Comparison of ENCODE assay signal across 20 cellular contexts in the genomic region with DNA sequence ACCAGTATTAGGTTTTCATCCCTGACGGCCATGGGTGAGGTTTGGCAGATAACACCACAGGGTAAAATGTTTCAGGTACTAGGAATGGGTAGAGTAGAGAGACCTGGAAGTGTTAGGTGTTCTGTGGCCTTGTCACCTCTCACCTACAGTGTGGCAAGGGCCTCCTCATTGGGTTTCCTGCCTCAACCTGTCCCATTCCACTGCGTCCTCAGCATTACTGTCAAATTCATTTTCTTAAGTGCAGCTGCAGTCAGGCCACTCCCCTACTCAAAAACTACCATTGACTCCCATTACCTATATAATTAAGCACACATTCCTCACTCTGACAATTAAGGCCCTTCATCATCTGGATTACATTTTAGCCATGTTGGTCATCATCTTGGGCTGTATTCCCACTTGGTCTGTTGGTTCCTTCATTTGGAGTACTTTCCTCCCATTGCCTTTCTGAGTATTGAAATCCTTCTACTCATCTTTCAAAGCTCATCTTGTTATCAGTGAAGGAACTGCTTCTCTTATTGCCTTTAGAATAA.
A peak's percentile ranks its signal among the peaks of the same experiment; 100 is the strongest.
DNase-seq lines count a peak whose midpoint lies in the region; ATAC-seq and TF ChIP-seq lines count a peak whose summit lies in the region.
"Had no signal": no experiment of that assay in that cellular context is flagged by ENCODE, and none has a peak within 500 bp of the region (broad histone marks: within the 10 kb centered on the region; RNA-seq: fewer than 3 reads in every experiment).

No MANE protein-coding gene starts in this region.

- H3K9me3 ChIP-seq in heart right ventricle = no peaks in the 10 kb centered on the region
- no peaks in the 10 kb centered on the region for H3K9me3 ChIP-seq in heart left ventricle
- no peaks in the 10 kb centered on the region for H3K9me3 ChIP-seq in aorta (ENCODE audit: control insufficient read depth, low read length)
- no peaks in the 10 kb centered on the region for H3K9me3 ChIP-seq in vagina

- H3K36me3 Mint-ChIP-seq in activated T-helper 17 cell treated with anti-CD3 and anti-CD28 coated beads, Interleukin-2, amount 50 U/mL, for 72 hours (ENCODE audit: low read depth) = peaks cover 99% of the 10 kb centered on the region
- H3K36me3 Mint-ChIP-seq in mesothelial cell of epicardium = peaks cover 39% of the 10 kb centered on the region

- no peak for TF ChIP-seq POLR2A in heart left ventricle (IDR thresholded peaks at IDR 0.05)
- TF ChIP-seq POLR2A in vagina (IDR thresholded peaks at IDR 0.05) = no peak

- no peak overlapping the region for H3K4me3 Mint-ChIP-seq in activated T-helper 17 cell treated with anti-CD3 and anti-CD28 coated beads, Interleukin-2, amount 50 U/mL, for 72 hours
- H3K4me3 Mint-ChIP-seq in mesothelial cell of epicardium = no peak overlapping the region
- H3K4me3 Mint-ChIP-seq: CD4-positive, alpha-beta memory T cell; naive thymus-derived CD8-positive, alpha-beta T cell; stimulated activated naive CD8-positive, alpha-beta T cell treated with anti-CD3 and anti-CD28 coated beads, Interleukin-15, amount 100 ng/mL, for 72 hours had no signal

- H3K36me3 ChIP-seq in heart right ventricle (peaks cover 0 to 100% (median 50%) of the 10 kb centered on the region in 9 donors), heart left ventricle (peaks cover 0 to 100% (median 94%) of the 10 kb centered on the region in 9 donors), aorta (ENCODE audit: control insufficient read depth in 1 of 2, insufficient read depth in 2 of 2, low read length in 1 of 2) (peaks cover 4 to 8% of the 10 kb centered on the region in 2 donors), vagina (peaks cover 5 to 64% of the 10 kb centered on the region in 2 donors)

- no peaks in the 10 kb centered on the region for H3K27me3 ChIP-seq in heart right ventricle
- no peaks in the 10 kb centered on the region for H3K27me3 ChIP-seq in heart left ventricle
- H3K27me3 ChIP-seq in aorta (ENCODE audit: control insufficient read depth in 1 of 2, insufficient read depth in 2 of 2, low read length in 1 of 2) = no peaks in the 10 kb centered on the region
- H3K27me3 ChIP-seq in vagina = no peaks in the 10 kb centered on the region

- H3K27ac Mint-ChIP-seq in activated T-helper 17 cell treated with anti-CD3 and anti-CD28 coated beads, Interleukin-2, amount 50 U/mL, for 72 hours = peak overlapping the region; percentile 14
- H3K27ac Mint-ChIP-seq in mesothelial cell of epicardium = peak overlapping the region; percentile 55

- peaks cover 0 to 7% (median 0%) of the 10 kb centered on the region in 9 donors for H3K4me1 ChIP-seq in heart right ventricle
- H3K4me1 ChIP-seq in heart left ventricle = peaks cover 0 to 21% (median 0%) of the 10 kb centered on the region in 12 donors
- H3K4me1 ChIP-seq in aorta (ENCODE audit: control insufficient read depth in 1 of 2, insufficient read depth in 2 of 2, low read length in 2 of 2) = no peaks in the 10 kb centered on the region
- no peaks in the 10 kb centered on the region for H3K4me1 ChIP-seq in vagina
- H3K4me1 ChIP-seq: parathyroid adenoma had no signal

- H3K9me3 Mint-ChIP-seq in activated T-helper 17 cell treated with anti-CD3 and anti-CD28 coated beads, Interleukin-2, amount 50 U/mL, for 72 hours = no peaks in the 10 kb centered on the region
- no peaks in the 10 kb centered on the region for H3K9me3 Mint-ChIP-seq in mesothelial cell of epicardium
- H3K9me3 Mint-ChIP-seq: CD4-positive, alpha-beta memory T cell; naive thymus-derived CD8-positive, alpha-beta T cell; stimulated activated naive CD8-positive, alpha-beta T cell treated with anti-CD3 and anti-CD28 coated beads, Interleukin-15, amount 100 ng/mL, for 72 hours had no signal

- H3K4me3 ChIP-seq in heart right ventricle (no peak overlapping the region), heart left ventricle (no peak overlapping the region), aorta (ENCODE audit: low read length in 2 of 2) (no peak overlapping the region), vagina (no peak overlapping the region)

- WGBS in heart right ventricle, 2 donors = 84 to 89% methylated on average over 2 of the region's 2 CpGs
- 84 to 90% (median 85%) methylated on average over 2 of the region's 2 CpGs for WGBS in heart left ventricle, 4 donors
- 88% methylated on average over 2 of the region's 2 CpGs for WGBS in aorta, 2 donors

- no peaks in the 10 kb centered on the region for H3K27me3 Mint-ChIP-seq in activated T-helper 17 cell treated with anti-CD3 and anti-CD28 coated beads, Interleukin-2, amount 50 U/mL, for 72 hours
- no peaks in the 10 kb centered on the region for H3K27me3 Mint-ChIP-seq in mesothelial cell of epicardium (ENCODE audit: low read depth)
- H3K27me3 Mint-ChIP-seq: CD4-positive, alpha-beta memory T cell; naive thymus-derived CD8-positive, alpha-beta T cell; stimulated activated naive CD8-positive, alpha-beta T cell treated with anti-CD3 and anti-CD28 coated beads, Interleukin-15, amount 100 ng/mL, for 72 hours had no signal

- no peaks in the 10 kb centered on the region for H3K4me1 Mint-ChIP-seq in activated T-helper 17 cell treated with anti-CD3 and anti-CD28 coated beads, Interleukin-2, amount 50 U/mL, for 72 hours
- H3K4me1 Mint-ChIP-seq in mesothelial cell of epicardium = peaks cover 6% of the 10 kb centered on the region
- H3K4me1 Mint-ChIP-seq: CD4-positive, alpha-beta memory T cell; naive thymus-derived CD8-positive, alpha-beta T cell; stimulated activated naive CD8-positive, alpha-beta T cell treated with anti-CD3 and anti-CD28 coated beads, Interleukin-15, amount 100 ng/mL, for 72 hours had no signal

- no peak for ATAC-seq in heart right ventricle
- no peak for ATAC-seq in heart left ventricle
- ATAC-seq in activated T-helper 17 cell treated with anti-CD3 and anti-CD28 coated beads, Interleukin-2, amount 50 U/mL, for 72 hours (replicated peaks) = no peak
- no peak for ATAC-seq in aorta (ENCODE audit: low FRiP score)
- no peak for ATAC-seq in GM21619 (IDR thresholded peaks at IDR 0.05; ENCODE audit: unreplicated experiment)
- ATAC-seq: naive thymus-derived CD8-positive, alpha-beta T cell; stimulated activated naive CD8-positive, alpha-beta T cell treated with anti-CD3 and anti-CD28 coated beads, Interleukin-15, amount 100 ng/mL, for 72 hours had no signal

- TF ChIP-seq CTCF in heart right ventricle (IDR thresholded peaks at IDR 0.05) = no peak
- TF ChIP-seq CTCF in heart left ventricle (IDR thresholded peaks at IDR 0.05) = no peak
- TF ChIP-seq CTCF in mesothelial cell of epicardium (IDR thresholded peaks at IDR 0.05; ENCODE audit: unreplicated experiment) = no peak
- TF ChIP-seq CTCF in vagina (IDR thresholded peaks at IDR 0.05) = no peak

- DNase-seq in heart right ventricle = no peak
- DNase-seq in heart left ventricle = no peak
- no peak for DNase-seq in mesothelial cell of epicardium (ENCODE audit: low spot score in 2 of 2, unreplicated experiment in 2 of 2)
- no peak for DNase-seq in aorta
- DNase-seq in RKO (ENCODE audit: low spot score) = no peak
- DNase-seq in vagina (ENCODE audit: extremely low spot score in 2 of 2) = no peak
- DNase-seq: activated CD4-positive, alpha-beta T cell treated with anti-CD3 and anti-CD28 coated beads for 4 hours; activated gamma-delta T cell; CD4-positive, alpha-beta memory T cell; hypothalamus; KBM-7; mammary epithelial cell; naive thymus-derived CD8-positive, alpha-beta T cell; NCI-H187 treated with DMSO at 0.1 percent for 48 hours; NCI-H446; stimulated activated CD4-positive, alpha-beta T cell treated with anti-CD3 and anti-CD28 coated beads, Interleukin-2, amount 100 ng/mL, for 24 hours; stimulated activated naive CD8-positive, alpha-beta T cell treated with anti-CD3 and anti-CD28 coated beads, Interleukin-15, amount 100 ng/mL, for 72 hours had no signal

- intact Hi-C loops in heart right ventricle (cut with DNase I) (loop anchor here in 2 of 10 donors (5.0 to 10.0 kb wide), 2 partner anchors 50 to 52 kb away; no protein-coding TSS in a partner anchor), heart left ventricle (cut with DNase I) (no loop called here), aorta (cut with DNase I) (no loop called here), vagina (cut with DNase I) (no loop called here)

- H3K27ac ChIP-seq in heart right ventricle (peak overlapping the region in 6 of 10 donors; percentile 5 to 70 (median 50)), heart left ventricle (peak overlapping the region in 5 of 12 donors; percentile 23 to 74 (median 55)), aorta (ENCODE audit: low read depth in 1 of 2, low read length in 2 of 2) (peak overlapping the region; percentile 64 to 95), vagina (no peak overlapping the region)
- H3K27ac ChIP-seq: parathyroid adenoma had no signal
